Comparison of ENCODE assay signal across 11 cellular contexts in genomic region chr12:109797905-109798669, GRCh38. TPM values are rescaled to one million over a fixed set of nuclear protein-coding genes. Genes with fewer than 3 reads are reported as not detected.
A peak's percentile ranks its signal among the peaks of the same experiment; 100 is the strongest.
DNase-seq lines count a peak whose midpoint lies in the region; TF ChIP-seq lines count a peak whose summit lies in the region.
"Had no signal": no experiment of that assay in that cellular context is flagged by ENCODE, and none has a peak within 500 bp of the region (broad histone marks: within the 10 kb centered on the region; RNA-seq: fewer than 3 reads in every experiment).

No MANE protein-coding gene starts in this region.

- H3K9me3 Mint-ChIP-seq in neural progenitor cell: no peaks in the 10 kb centered on the region

- peak overlapping the region; percentile 46 for H3K27ac Mint-ChIP-seq in neural progenitor cell
- H3K27ac Mint-ChIP-seq: B cell had no signal

- H3K36me3 Mint-ChIP-seq in neural progenitor cell: no peaks in the 10 kb centered on the region

- in situ Hi-C loops in astrocyte of the cerebellum (cut with HindIII; ENCODE audit: low sequenced_read_pairs): loop anchor here (25.0 kb wide), 1 partner anchor 261 kb away; no protein-coding TSS in a partner anchor

- no peaks in the 10 kb centered on the region for H3F3A ChIP-seq in MM.1S (ENCODE audit: insufficient read depth, low read length)
- no peaks in the 10 kb centered on the region for H3F3A ChIP-seq in neural progenitor cell (ENCODE audit: low read depth)

- no peaks in the 10 kb centered on the region for H4K20me1 ChIP-seq in MM.1S (ENCODE audit: insufficient read depth, low read length)
- no peaks in the 10 kb centered on the region for H4K20me1 ChIP-seq in neural progenitor cell (ENCODE audit: low read depth)

- peak; percentile 16; the same call in 1 of the 2 replicates for TF ChIP-seq CTCF in MM.1S (IDR thresholded peaks at IDR 0.05; ENCODE audit: low read length)
- peak; percentile 33 for TF ChIP-seq CTCF in astrocyte of the cerebellum (IDR thresholded peaks at IDR 0.05; ENCODE audit: low read depth, low read length, missing control alignments)
- peak; percentile 48 for TF ChIP-seq CTCF in neural progenitor cell (IDR thresholded peaks at IDR 0.05)
- TF ChIP-seq CTCF in coronary artery (IDR thresholded peaks at IDR 0.05): no peak

- no peak overlapping the region for H3K4me3 Mint-ChIP-seq in neural progenitor cell
- H3K4me3 Mint-ChIP-seq: B cell had no signal

- H2AFZ ChIP-seq in MM.1S (ENCODE audit: low read length) (no peak overlapping the region), neural progenitor cell (replicated peaks) (no peak overlapping the region)

- H3K27me3 ChIP-seq in MM.1S (replicated peaks; ENCODE audit: insufficient read depth, low read length) (peaks cover 4% of the 10 kb centered on the region; the same call in 1 of the 2 replicates), neural progenitor cell (no peaks in the 10 kb centered on the region)

- H3K36me3 ChIP-seq in MM.1S (replicated peaks; ENCODE audit: insufficient read depth, low read length): no peaks in the 10 kb centered on the region
- H3K36me3 ChIP-seq in neural progenitor cell: no peaks in the 10 kb centered on the region

- no peaks in the 10 kb centered on the region for H3K4me1 ChIP-seq in MM.1S (ENCODE audit: low read length)
- H3K4me1 ChIP-seq in neural progenitor cell: peaks cover 3% of the 10 kb centered on the region

- H3K4me3 ChIP-seq in MM.1S (ENCODE audit: low read length) (no peak overlapping the region), astrocyte of the cerebellum (ENCODE audit: low read depth, low read length) (no peak overlapping the region), neural progenitor cell (no peak overlapping the region), coronary artery (no peak overlapping the region)

- DNase-seq in NCI-H82 (lab: John Stamatoyannopoulos, UW) (peak; percentile 59), NCI-H82 treated with DMSO at 0.1 percent for 48 hours (lab: John Stamatoyannopoulos, UW; ENCODE audit: unreplicated experiment) (no peak), MM.1S (no peak), astrocyte of the cerebellum (ENCODE audit: low read depth) (no peak), neural progenitor cell (ENCODE audit: low spot score) (peak; percentile 30), activated gamma-delta T cell treated with Interleukin-2 at 50 U/mL for 16 hours (no peak), coronary artery (ENCODE audit: low spot score) (no peak), EL (no peak)
- DNase-seq: activated naive CD4-positive, alpha-beta T cell treated with Interleukin-2 at 50 U/mL for 16 hours; NCI-H2029 treated with DMSO at 0.1 percent for 48 hours had no signal

- H3K4me1 Mint-ChIP-seq in neural progenitor cell: no peaks in the 10 kb centered on the region
- H3K4me1 Mint-ChIP-seq: B cell had no signal

- no peaks in the 10 kb centered on the region for H3K9me2 ChIP-seq in MM.1S (replicated peaks; ENCODE audit: insufficient read depth, low read length)

- H3K9ac ChIP-seq in MM.1S (ENCODE audit: low read length) (no peak overlapping the region), neural progenitor cell (no peak overlapping the region)

- H3K79me2 ChIP-seq in MM.1S (ENCODE audit: low read length): no peaks in the 10 kb centered on the region
- H3K79me2 ChIP-seq in neural progenitor cell (ENCODE audit: low read depth): no peaks in the 10 kb centered on the region

- H3K9me3 ChIP-seq in MM.1S (replicated peaks; ENCODE audit: insufficient read depth, low read length) (no peaks in the 10 kb centered on the region), neural progenitor cell (ENCODE audit: low read depth) (no peaks in the 10 kb centered on the region)

- H3K27me3 Mint-ChIP-seq in neural progenitor cell (ENCODE audit: insufficient read depth, low read depth): peaks cover 9% of the 10 kb centered on the region

- H3K27ac ChIP-seq in MM.1S (ENCODE audit: low read length): no peak overlapping the region
- H3K27ac ChIP-seq in neural progenitor cell: no peak overlapping the region
- H3K27ac ChIP-seq in coronary artery: no peak overlapping the region

- H3K4me2 ChIP-seq in MM.1S (ENCODE audit: low read depth, low read length) (no peak overlapping the region), neural progenitor cell (no peak overlapping the region)

RNA-seq across cellular contexts. Expression of gene TRPV4, which starts 35.1 kb away (rescaled TPM):
- total RNA-seq in neural progenitor cell (ENCODE audit: low replicate concordance): 0.56 and 2.8 TPM in 2 replicates
- total RNA-seq: B cell had no signal

Comparison
In these comparisons a context has a peak if more than half of its experiments do, and no peak if none do; other contexts are left out.
1. DNase-seq: peak in NCI-H82 (single experiment) and neural progenitor cell (single experiment); none in NCI-H82 treated with DMSO at 0.1 percent for 48 hours (single experiment), MM.1S (single experiment), astrocyte of the cerebellum (single experiment), activated gamma-delta T cell treated with Interleukin-2 at 50 U/mL for 16 hours (single experiment), coronary artery (single experiment) and EL (single experiment).